ENCODE assay signal across 2 cellular contexts in genomic region chr14:21014761-21015190, GRCh38.
TF ChIP-seq lines count a peak whose summit lies in the region.

No MANE protein-coding gene starts in this region.

TF ChIP-seq in GM23338, 12 proteins besides CTCF, POLR2A, EP300 and RAD21:
- no peak for TF ChIP-seq EZH2phosphoT487 (IDR thresholded peaks at IDR 0.05; ENCODE audit: unreplicated experiment)
- TF ChIP-seq, protein P1, sequence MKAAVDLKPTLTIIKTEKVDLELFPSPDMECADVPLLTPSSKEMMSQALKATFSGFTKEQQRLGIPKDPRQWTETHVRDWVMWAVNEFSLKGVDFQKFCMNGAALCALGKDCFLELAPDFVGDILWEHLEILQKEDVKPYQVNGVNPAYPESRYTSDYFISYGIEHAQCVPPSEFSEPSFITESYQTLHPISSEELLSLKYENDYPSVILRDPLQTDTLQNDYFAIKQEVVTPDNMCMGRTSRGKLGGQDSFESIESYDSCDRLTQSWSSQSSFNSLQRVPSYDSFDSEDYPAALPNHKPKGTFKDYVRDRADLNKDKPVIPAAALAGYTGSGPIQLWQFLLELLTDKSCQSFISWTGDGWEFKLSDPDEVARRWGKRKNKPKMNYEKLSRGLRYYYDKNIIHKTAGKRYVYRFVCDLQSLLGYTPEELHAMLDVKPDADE (IDR thresholded peaks at IDR 0.05) = no peak
- no peak for TF ChIP-seq ZNF114 (CRISPR knock-in tag; IDR thresholded peaks at IDR 0.05)
- TF ChIP-seq CREB1 (CRISPR knock-in tag; IDR thresholded peaks at IDR 0.05; ENCODE audit: low read depth) = peak; percentile 4; the same call in 1 of the 2 replicates
- TF ChIP-seq JUNB (IDR thresholded peaks at IDR 0.05; ENCODE audit: unreplicated experiment) = no peak

TF ChIP-seq in K562, 482 proteins besides CTCF, POLR2A, EP300 and RAD21:
- no peak for TF ChIP-seq NCOA4 (IDR thresholded peaks at IDR 0.05; ENCODE audit: partially characterized antibody)
- peak in 1 of 2 experiments; percentile 41; a peak in 1 of 4 replicates for TF ChIP-seq RCOR1 (IDR thresholded peaks at IDR 0.05; ENCODE audit: borderline replicate concordance in 1 of 2, low read depth in 2 of 2, low read length in 2 of 2)
- peak; percentile 95 for TF ChIP-seq PKNOX1 (IDR thresholded peaks at IDR 0.05)
- no peak for TF ChIP-seq ERF (CRISPR knock-in tag; IDR thresholded peaks at IDR 0.05)
- peak; percentile 90 for TF ChIP-seq DEAF1 (CRISPR knock-in tag; IDR thresholded peaks at IDR 0.05)
- TF ChIP-seq XRCC5 (IDR thresholded peaks at IDR 0.05; ENCODE audit: low read depth, low read length) = 0 out of 2 replicates have a peak, but pooled peaks have one; percentile 32
- TF ChIP-seq TEAD1 (CRISPR knock-in tag; IDR thresholded peaks at IDR 0.05) = peak; percentile 45 to 61; a peak in 2 of 4 replicates
- TF ChIP-seq SMC3 (conservative IDR thresholded peaks at IDR 0.05; ENCODE audit: insufficient read depth, low read depth, low read length) = peak; percentile 90
- TF ChIP-seq ESRRA (IDR thresholded peaks at IDR 0.05; ENCODE audit: borderline replicate concordance, low read depth) = peak; percentile 95
- no peak for TF ChIP-seq NR4A1 (CRISPR knock-in tag; IDR thresholded peaks at IDR 0.05)
- TF ChIP-seq NR4A1 (tag; IDR thresholded peaks at IDR 0.05) = no peak
- TF ChIP-seq TEAD4 (IDR thresholded peaks at IDR 0.05; ENCODE audit: low read length) = 0 out of 2 replicates have a peak, but pooled peaks have one; percentile 27
- no peak for TF ChIP-seq TEAD4 (CRISPR knock-in tag; IDR thresholded peaks at IDR 0.05; ENCODE audit: borderline replicate concordance)
- no peak for TF ChIP-seq ATF1 (CRISPR knock-in tag; IDR thresholded peaks at IDR 0.05)
- 0 out of 2 replicates have a peak, but pooled peaks have one; percentile 26 for TF ChIP-seq ATF1 (tag; IDR thresholded peaks at IDR 0.05)
- no peak for TF ChIP-seq TAF7 (tag; IDR thresholded peaks at IDR 0.05)
- peak; percentile 33; the same call in 1 of the 2 replicates for TF ChIP-seq NBN (IDR thresholded peaks at IDR 0.05; ENCODE audit: low read depth)
- no peak for TF ChIP-seq MLLT1 (IDR thresholded peaks at IDR 0.05)
- no peak for TF ChIP-seq MEF2D (tag; conservative IDR thresholded peaks at IDR 0.05; ENCODE audit: low read depth)
- TF ChIP-seq HDAC6 (IDR thresholded peaks at IDR 0.05; ENCODE audit: low read depth, low read length) = no peak
- 0 out of 2 replicates have a peak, but pooled peaks have one; percentile 16 for TF ChIP-seq SOX6 (IDR thresholded peaks at IDR 0.05)
- peak; percentile 66 for TF ChIP-seq PBX2 (CRISPR knock-in tag; IDR thresholded peaks at IDR 0.05; ENCODE audit: low read depth)
- peak; percentile 87 for TF ChIP-seq PBX2 (tag; conservative IDR thresholded peaks at IDR 0.05; ENCODE audit: low read depth)
- TF ChIP-seq CBFA2T3 (IDR thresholded peaks at IDR 0.05) = 0 out of 2 replicates have a peak, but pooled peaks have one; percentile 3
- peak; percentile 68 for TF ChIP-seq MEIS2 (IDR thresholded peaks at IDR 0.05; ENCODE audit: partially characterized antibody)
- peak; percentile 81; the same call in 1 of the 2 replicates for TF ChIP-seq CC2D1A (IDR thresholded peaks at IDR 0.05)
- peak; percentile 88 for TF ChIP-seq ARID2 (IDR thresholded peaks at IDR 0.05)
- TF ChIP-seq, protein P2, sequence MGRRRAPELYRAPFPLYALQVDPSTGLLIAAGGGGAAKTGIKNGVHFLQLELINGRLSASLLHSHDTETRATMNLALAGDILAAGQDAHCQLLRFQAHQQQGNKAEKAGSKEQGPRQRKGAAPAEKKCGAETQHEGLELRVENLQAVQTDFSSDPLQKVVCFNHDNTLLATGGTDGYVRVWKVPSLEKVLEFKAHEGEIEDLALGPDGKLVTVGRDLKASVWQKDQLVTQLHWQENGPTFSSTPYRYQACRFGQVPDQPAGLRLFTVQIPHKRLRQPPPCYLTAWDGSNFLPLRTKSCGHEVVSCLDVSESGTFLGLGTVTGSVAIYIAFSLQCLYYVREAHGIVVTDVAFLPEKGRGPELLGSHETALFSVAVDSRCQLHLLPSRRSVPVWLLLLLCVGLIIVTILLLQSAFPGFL (CRISPR knock-in tag; IDR thresholded peaks at IDR 0.05) = no peak
- TF ChIP-seq JUND (IDR thresholded peaks at IDR 0.05; ENCODE audit: borderline replicate concordance, low read depth, low read length) = peak; percentile 33; the same call in 1 of the 2 replicates
- no peak for TF ChIP-seq JUND (tag; IDR thresholded peaks at IDR 0.05; ENCODE audit: borderline replicate concordance, low read depth, low read length)
- no peak for TF ChIP-seq ZNF785 (CRISPR knock-in tag; IDR thresholded peaks at IDR 0.05)
- TF ChIP-seq CTBP1 (IDR thresholded peaks at IDR 0.05; ENCODE audit: borderline replicate concordance) = peak; percentile 50; the same call in 1 of the 2 replicates
